ENCODE assay signal across 14 cellular contexts in genomic region chr1:42013881-42014470, GRCh38.
DNase-seq lines count a peak whose midpoint lies in the region; ATAC-seq, FAIRE-seq and TF ChIP-seq lines count a peak whose summit lies in the region.
"Had no signal": no experiment of that assay in that cellular context is flagged by ENCODE, and none has a peak within 500 bp of the region (broad histone marks: within the 10 kb centered on the region; RNA-seq: fewer than 3 reads in every experiment).

No MANE protein-coding gene starts in this region.

- no TSS peak for BruUV-seq in GM12878 (replicated peaks; lab: Mats Ljungman, UMichigan)

- H3K18ac ChIP-seq in H9 (ENCODE audit: insufficient read length, low read depth, low read length) (no peak overlapping the region), mesenchymal stem cell (ENCODE audit: low read depth in 1 of 2, low read length in 2 of 2) (no peak overlapping the region)

- H3K36me3 ChIP-seq in GM12878 (ENCODE audit: control insufficient read depth in 2 of 2, insufficient read depth in 2 of 2, low read length in 1 of 2) (no peaks in the 10 kb centered on the region), mesenchymal stem cell (ENCODE audit: control insufficient read depth in 1 of 2, insufficient read depth in 2 of 2, low read depth in 1 of 2, low read length in 2 of 2) (no peaks in the 10 kb centered on the region)
- H3K36me3 ChIP-seq: MG63 had no signal

- H3K14ac ChIP-seq in H9 (ENCODE audit: insufficient read depth, low read length) (no peak overlapping the region), mesenchymal stem cell (ENCODE audit: low read length in 2 of 2) (no peak overlapping the region)

- FAIRE-seq in GM12878 (lab: Jason Lieb, UNC): no peak

- H3K9me3 ChIP-seq in H9 (ENCODE audit: control insufficient read depth, low read depth, low read length) (no peaks in the 10 kb centered on the region), GM12878 (replicated peaks; ENCODE audit: control insufficient read depth, insufficient read depth, low read length) (peaks cover 1% of the 10 kb centered on the region), mesenchymal stem cell (ENCODE audit: control insufficient read depth, low read length) (peaks cover 13% of the 10 kb centered on the region)

- H3K23me2 ChIP-seq in H9 (ENCODE audit: insufficient read length, low read depth, low read length, poor library complexity, severe bottlenecking): no peaks in the 10 kb centered on the region

- DNase-seq in DMS53 (lab: John Stamatoyannopoulos, UW) (peak; percentile 13), DMS53 treated with DMSO at 0.1 percent for 48 hours (lab: John Stamatoyannopoulos, UW; ENCODE audit: unreplicated experiment) (no peak), H9 (no peak), GM12878 (ENCODE audit: low read depth, low spot score) (no peak), mesenchymal stem cell (no peak), NCI-H1436 treated with DMSO at 0.1 percent for 48 hours (lab: John Stamatoyannopoulos, UW) (no peak), retina (no peak)
- DNase-seq in naive thymus-derived CD8-positive, alpha-beta T cell: peak in 1 of 10 donors; percentile 13
- DNase-seq: HCEC 1CT; MG63; NCI-H774; stimulated activated naive CD4-positive, alpha-beta T cell treated with Interleukin-2 at 50 U/mL for 16 hours had no signal

- no peak overlapping the region for H4K5ac ChIP-seq in H9 (ENCODE audit: insufficient read length, low read depth, low read length)

- no peak overlapping the region for H2BK120ac ChIP-seq in H9 (ENCODE audit: low read depth, low read length, poor library complexity, severe bottlenecking)
- no peak overlapping the region for H2BK120ac ChIP-seq in mesenchymal stem cell (ENCODE audit: low read depth, low read length)

- peaks cover 13% of the 10 kb centered on the region for H3K27me3 Mint-ChIP-seq in H9 (ENCODE audit: low read depth)
- H3K27me3 Mint-ChIP-seq in naive thymus-derived CD8-positive, alpha-beta T cell: no peaks in the 10 kb centered on the region

- H3K27ac ChIP-seq in H9 (ENCODE audit: insufficient read length, low read depth, low read length): no peak overlapping the region
- H3K27ac ChIP-seq in GM12878 (ENCODE audit: control insufficient read depth, insufficient read depth): no peak overlapping the region; the same call in 1 of the 2 replicates
- no peak overlapping the region for H3K27ac ChIP-seq in mesenchymal stem cell (ENCODE audit: low read length, poor library complexity, severe bottlenecking)
- H3K27ac ChIP-seq: 22Rv1 had no signal

- H3K4me3 ChIP-seq in GM12878 (no peak overlapping the region), mesenchymal stem cell (ENCODE audit: insufficient read depth in 1 of 2, low read depth in 1 of 2, low read length in 2 of 2) (no peak overlapping the region)
- H3K4me3 ChIP-seq: MG63 had no signal

- H3K4me1 ChIP-seq in H9 (ENCODE audit: insufficient read depth, low read length): no peaks in the 10 kb centered on the region
- peaks cover 11% of the 10 kb centered on the region for H3K4me1 ChIP-seq in GM12878 (ENCODE audit: control insufficient read depth, insufficient read depth, low read length)
- no peaks in the 10 kb centered on the region for H3K4me1 ChIP-seq in mesenchymal stem cell (ENCODE audit: control insufficient read depth, insufficient read depth, low read depth, low read length)

- H3K79me1 ChIP-seq in H9 (ENCODE audit: insufficient read depth, low read depth, low read length, poor library complexity, severe bottlenecking) (no peaks in the 10 kb centered on the region), mesenchymal stem cell (replicated peaks; ENCODE audit: low read length, poor library complexity, severe bottlenecking) (peaks cover 22% of the 10 kb centered on the region)

- TF ChIP-seq EP300 in GM12878 (IDR thresholded peaks at IDR 0.05; ENCODE audit: borderline replicate concordance in 1 of 2, control insufficient read depth in 1 of 2, low read depth in 2 of 2, low read length in 2 of 2): no peak

- no peak overlapping the region for H3K9ac ChIP-seq in H9 (ENCODE audit: extremely low read depth, insufficient read length, low read length)
- H3K9ac ChIP-seq in GM12878 (ENCODE audit: control insufficient read depth, insufficient read depth, low read length): no peak overlapping the region
- no peak overlapping the region for H3K9ac ChIP-seq in mesenchymal stem cell (ENCODE audit: low read length)

- in situ Hi-C loops in GM12878 (cut with MboI): no loop called here

- H2BK15ac ChIP-seq in H9 (ENCODE audit: low read depth, low read length) (no peak overlapping the region), mesenchymal stem cell (ENCODE audit: low read depth, poor library complexity, severe bottlenecking) (no peak overlapping the region)

- H3K4me2 ChIP-seq in H9 (ENCODE audit: insufficient read depth, insufficient read length, low read length) (no peak overlapping the region), GM12878 (ENCODE audit: control insufficient read depth, insufficient read depth) (peak overlapping the region; percentile 61), mesenchymal stem cell (ENCODE audit: low read length, poor library complexity, severe bottlenecking) (no peak overlapping the region)

- H2BK12ac ChIP-seq in H9 (ENCODE audit: insufficient read length, low read depth, low read length): no peak overlapping the region
- H2BK12ac ChIP-seq in mesenchymal stem cell (ENCODE audit: low read length in 2 of 2): no peak overlapping the region

- H2AK5ac ChIP-seq in H9 (ENCODE audit: insufficient read length, low read length): no peak overlapping the region
- no peak overlapping the region for H2AK5ac ChIP-seq in mesenchymal stem cell (ENCODE audit: low read length, severe bottlenecking)

- H3K27me3 ChIP-seq in H9 (ENCODE audit: insufficient read depth, low read length) (no peaks in the 10 kb centered on the region), GM12878 (replicated peaks in 1 of 2; ENCODE audit: control insufficient read depth in 2 of 2, insufficient read depth in 2 of 2, low read length in 1 of 2) (no peaks in the 10 kb centered on the region), mesenchymal stem cell (ENCODE audit: control insufficient read depth in 1 of 2, insufficient read depth in 1 of 2, low read length in 2 of 2) (no peaks in the 10 kb centered on the region)
- H3K27me3 ChIP-seq: MG63 had no signal

- no peak overlapping the region for H3T11ph ChIP-seq in H9 (ENCODE audit: low read length)

- H3K23ac ChIP-seq in H9 (ENCODE audit: insufficient read length, low read depth, low read length) (no peak overlapping the region), mesenchymal stem cell (ENCODE audit: low read length in 2 of 2) (no peak overlapping the region)

- H2BK5ac ChIP-seq in H9 (ENCODE audit: insufficient read length, low read length): no peak overlapping the region
- no peak overlapping the region for H2BK5ac ChIP-seq in mesenchymal stem cell (ENCODE audit: low read depth, low read length, poor library complexity, severe bottlenecking)

- no peak overlapping the region for H3K27ac Mint-ChIP-seq in H9
- peak overlapping the region in 8 of 10 donors; percentile 14 to 86 (median 66) for H3K27ac Mint-ChIP-seq in naive thymus-derived CD8-positive, alpha-beta T cell

- peak overlapping the region; percentile 23 for H2AFZ ChIP-seq in H9 (ENCODE audit: low read length)
- peak overlapping the region; percentile 63 for H2AFZ ChIP-seq in GM12878 (ENCODE audit: control insufficient read depth, low read depth, low read length)
- no peak overlapping the region for H2AFZ ChIP-seq in mesenchymal stem cell (ENCODE audit: low read depth, low read length)

- POLR2A ChIA-PET in GM12878 (lab: Charles Lee): interaction anchor here (1.6 to 1.7 kb wide), 2 partner anchors 10 to 50 kb away, joined by 4 to 5 read pairs; no protein-coding TSS in a partner anchor
- POLR2A ChIA-PET in naive thymus-derived CD8-positive, alpha-beta T cell (lab: Charles Lee): no interaction called here

- H3K4ac ChIP-seq in H9 (ENCODE audit: low read depth, low read length) (no peak overlapping the region), mesenchymal stem cell (ENCODE audit: low read depth in 1 of 2, low read length in 2 of 2) (no peak overlapping the region)

- H3K79me2 ChIP-seq in H9 (ENCODE audit: insufficient read depth, low read length) (no peaks in the 10 kb centered on the region), GM12878 (ENCODE audit: control insufficient read depth, insufficient read depth, low read length) (peaks cover 4% of the 10 kb centered on the region)

- no peak overlapping the region for H4K91ac ChIP-seq in H9 (ENCODE audit: insufficient read length, low read depth, low read length)
- H4K91ac ChIP-seq in mesenchymal stem cell (ENCODE audit: low read length): no peak overlapping the region

- no peaks in the 10 kb centered on the region for H3K9me3 Mint-ChIP-seq in H9
- peaks cover 0 to 7% (median 0%) of the 10 kb centered on the region in 9 donors for H3K9me3 Mint-ChIP-seq in naive thymus-derived CD8-positive, alpha-beta T cell

- no peak for TF ChIP-seq CTCF in H9 (conservative IDR thresholded peaks at IDR 0.05)
- TF ChIP-seq CTCF in GM12878 (IDR thresholded peaks at IDR 0.05 in 2 of 3, conservative IDR thresholded peaks at IDR 0.05 in 1 of 3; ENCODE audit: control insufficient read depth in 2 of 3, extremely low read depth in 1 of 3, insufficient read depth in 1 of 3, low read depth in 3 of 3, low read length in 3 of 3): no peak

- CTCF ChIA-PET in GM12878 (lab: Yijun Ruan, JAX): interaction anchor here (0.9 kb wide), 1 partner anchor 59 kb away, joined by 3 read pairs; no protein-coding TSS in a partner anchor

- H3K4me1 Mint-ChIP-seq in H9: peaks cover 3% of the 10 kb centered on the region in 2 experiments; a peak in 2 of 4 replicates
- H3K4me1 Mint-ChIP-seq in naive thymus-derived CD8-positive, alpha-beta T cell: peaks cover 19 to 42% (median 37%) of the 10 kb centered on the region in 4 donors

- H4K20me1 ChIP-seq in H9 (ENCODE audit: control insufficient read depth, insufficient read depth, insufficient read length): no peaks in the 10 kb centered on the region
- no peaks in the 10 kb centered on the region for H4K20me1 ChIP-seq in GM12878 (ENCODE audit: control insufficient read depth, insufficient read depth)

- H2BK20ac ChIP-seq in H9 (ENCODE audit: low read depth, low read length, poor library complexity, severe bottlenecking): no peak overlapping the region

- no peaks in the 10 kb centered on the region for H3K36me3 Mint-ChIP-seq in H9 (ENCODE audit: insufficient read depth in 1 of 3, low read depth in 3 of 3)
- H3K36me3 Mint-ChIP-seq in naive thymus-derived CD8-positive, alpha-beta T cell: peaks cover 0 to 2% (median 0%) of the 10 kb centered on the region in 3 donors

- no peak for ATAC-seq in GM12878
- no peak for ATAC-seq in naive thymus-derived CD8-positive, alpha-beta T cell

- H4K8ac ChIP-seq in H9 (replicated peaks; ENCODE audit: insufficient read length, low read depth, low read length) (no peak overlapping the region), mesenchymal stem cell (ENCODE audit: low read length) (no peak overlapping the region)

- TF ChIP-seq RAD21 in GM12878 (IDR thresholded peaks at IDR 0.05; ENCODE audit: insufficient read depth, low read depth, low read length): no peak

- WGBS in H9 (ENCODE audit: extremely low coverage, insufficient read length, low lambda C conversion rate): no CpG with 5 or more reads among the region's 7 CpGs
- 75% methylated on average over 7 of the region's 7 CpGs for WGBS in GM12878 (ENCODE audit: insufficient coverage, insufficient replicate concordance, low lambda C conversion rate, missing lambda C conversion rate)
- 84% methylated on average over 7 of the region's 7 CpGs for WGBS in mesenchymal stem cell

- SMC1A ChIA-PET in GM12878 (lab: Charles Lee; ENCODE audit: uncharacterized antibody, unreplicated experiment): interaction anchor here (0.7 to 1.6 kb wide), 6 partner anchors 12 to 64 kb away, joined by 3 to 6 read pairs (median 4); no protein-coding TSS in a partner anchor

- H3K56ac ChIP-seq in H9 (ENCODE audit: insufficient read length, low read depth, low read length): no peak overlapping the region

- RAD21 ChIA-PET in GM12878 (lab: Charles Lee; ENCODE audit: unreplicated experiment): interaction anchor here (1.2 to 2.0 kb wide), 3 partner anchors 11 to 203 kb away, joined by 4 to 9 read pairs (median 4); no protein-coding TSS in a partner anchor

- intact Hi-C loops in GM12878 (cut with micrococcal nuclease; ENCODE audit: unreplicated experiment): no loop called here

- H3K4me3 Mint-ChIP-seq in H9: no peak overlapping the region
- peak overlapping the region; percentile 16 to 81 (median 62) for H3K4me3 Mint-ChIP-seq in naive thymus-derived CD8-positive, alpha-beta T cell
- H3K4me3 Mint-ChIP-seq: neural crest cell had no signal

- no peak for TF ChIP-seq POLR2A in GM12878 (IDR thresholded peaks at IDR 0.05; ENCODE audit: low read depth, low read length)

Comparison
In these comparisons a context has a peak if more than half of its experiments do, and no peak if none do; other contexts are left out.
1. H3K27ac Mint-ChIP-seq: peak in naive thymus-derived CD8-positive, alpha-beta T cell (8 of 10); none in H9 (0 of 3).
2. H3K4me3 Mint-ChIP-seq: peak in naive thymus-derived CD8-positive, alpha-beta T cell (10 of 10); none in H9 (0 of 2).